Comparison of ENCODE assay signal across 20 cellular contexts in genomic region chr9:131807131-131807990, GRCh38.
DNase-seq lines count a peak whose midpoint lies in the region; ATAC-seq and TF ChIP-seq lines count a peak whose summit lies in the region.
"Had no signal": no experiment of that assay in that cellular context is flagged by ENCODE, and none has a peak within 500 bp of the region (broad histone marks: within the 10 kb centered on the region; RNA-seq: fewer than 3 reads in every experiment).

No MANE protein-coding gene starts in this region.

- H3K4me3 Mint-ChIP-seq in GM23338: peak overlapping the region; percentile 79
- H3K4me3 Mint-ChIP-seq in endothelial cell (ENCODE audit: unreplicated experiment): no peak overlapping the region
- H3K4me3 Mint-ChIP-seq in osteocyte (ENCODE audit: unreplicated experiment): no peak overlapping the region
- H3K4me3 Mint-ChIP-seq: activated CD4-positive, alpha-beta memory T cell treated with anti-CD3 and anti-CD28 coated beads, Interleukin-2, amount 10 ng/mL, durations not matched to agents 7 days and 5 days; activated naive CD4-positive, alpha-beta T cell treated with anti-CD3 and anti-CD28 coated beads, Interleukin-2, amount 50 U/mL, for 24 hours; stimulated activated naive CD8-positive, alpha-beta T cell treated with anti-CD3 and anti-CD28 coated beads, Interleukin-15, amount 100 ng/mL, for 72 hours had no signal

- peak overlapping the region; percentile 39 for H3K9ac ChIP-seq in neural cell (ENCODE audit: low read length)

- H3K4me1 Mint-ChIP-seq in GM23338 (peaks cover 54% of the 10 kb centered on the region), endothelial cell (ENCODE audit: unreplicated experiment) (peaks cover 6% of the 10 kb centered on the region), osteocyte (ENCODE audit: unreplicated experiment) (no peaks in the 10 kb centered on the region)
- H3K4me1 Mint-ChIP-seq: activated CD4-positive, alpha-beta memory T cell treated with anti-CD3 and anti-CD28 coated beads, Interleukin-2, amount 10 ng/mL, durations not matched to agents 7 days and 5 days; activated naive CD4-positive, alpha-beta T cell treated with anti-CD3 and anti-CD28 coated beads, Interleukin-2, amount 50 U/mL, for 24 hours; stimulated activated naive CD8-positive, alpha-beta T cell treated with anti-CD3 and anti-CD28 coated beads, Interleukin-15, amount 100 ng/mL, for 72 hours had no signal

- H3K27ac ChIP-seq in GM23338 (ENCODE audit: low read depth) (no peak overlapping the region; the same call in 1 of the 2 replicates), neural cell (ENCODE audit: low read length) (no peak overlapping the region)
- H3K27ac ChIP-seq: VCaP had no signal

- no peak for TF ChIP-seq CTCF in GM23338 (conservative IDR thresholded peaks at IDR 0.05; ENCODE audit: low read depth in 2 of 2)
- no peak for TF ChIP-seq CTCF in endothelial cell (IDR thresholded peaks at IDR 0.05; ENCODE audit: unreplicated experiment)
- TF ChIP-seq CTCF in neural cell (IDR thresholded peaks at IDR 0.05; ENCODE audit: poor library complexity, severe bottlenecking): no peak
- TF ChIP-seq CTCF in osteocyte (IDR thresholded peaks at IDR 0.05): no peak

- DNase-seq in GM23338 (ENCODE audit: low spot score) (peak; percentile 88), NCI-H146 treated with DMSO at 0.1 percent for 48 hours (lab: John Stamatoyannopoulos, UW; ENCODE audit: unreplicated experiment) (peak; percentile 58), endothelial cell (ENCODE audit: low spot score) (peak; percentile 18), osteocyte (ENCODE audit: extremely low spot score, unreplicated experiment) (no peak)
- DNase-seq: activated CD4-positive, alpha-beta memory T cell treated with anti-CD3 and anti-CD28 coated beads, Interleukin-2, amount 10 ng/mL, durations not matched to agents 7 days and 5 days; activated T-cell treated with anti-CD3 and anti-CD28 coated beads, Interleukin-2, amount 50 U/mL, for 1 hour; cortex of kidney; foreskin fibroblast; GDM1; hypothalamus; NCI-H2227 treated with DMSO at 0.1 percent for 48 hours; stimulated activated naive CD8-positive, alpha-beta T cell treated with anti-CD3 and anti-CD28 coated beads, Interleukin-15, amount 100 ng/mL, for 72 hours; T-helper 1 cell had no signal

- no peak for TF ChIP-seq EP300 in neural cell (conservative IDR thresholded peaks at IDR 0.05; ENCODE audit: poor library complexity, severe bottlenecking)

- peak overlapping the region; percentile 48; the same call in 1 of the 2 replicates for H2AFZ ChIP-seq in GM23338
- no peak overlapping the region for H2AFZ ChIP-seq in neural cell (ENCODE audit: low read depth, low read length)

- no peaks in the 10 kb centered on the region for H3K9me3 Mint-ChIP-seq in GM23338
- H3K9me3 Mint-ChIP-seq in endothelial cell (ENCODE audit: unreplicated experiment): no peaks in the 10 kb centered on the region
- no peaks in the 10 kb centered on the region for H3K9me3 Mint-ChIP-seq in osteocyte (ENCODE audit: unreplicated experiment)
- H3K9me3 Mint-ChIP-seq: activated CD4-positive, alpha-beta memory T cell treated with anti-CD3 and anti-CD28 coated beads, Interleukin-2, amount 10 ng/mL, durations not matched to agents 7 days and 5 days; activated naive CD4-positive, alpha-beta T cell treated with anti-CD3 and anti-CD28 coated beads, Interleukin-2, amount 50 U/mL, for 24 hours; stimulated activated naive CD8-positive, alpha-beta T cell treated with anti-CD3 and anti-CD28 coated beads, Interleukin-15, amount 100 ng/mL, for 72 hours had no signal

- ATAC-seq in GM23338 (peak; percentile 86), HG03045 (IDR thresholded peaks at IDR 0.05; ENCODE audit: unreplicated experiment) (no peak), HG03571 (IDR thresholded peaks at IDR 0.05; ENCODE audit: unreplicated experiment) (no peak)
- ATAC-seq: GM12878; Right ventricle myocardium inferior; stimulated activated naive CD8-positive, alpha-beta T cell treated with anti-CD3 and anti-CD28 coated beads, Interleukin-15, amount 100 ng/mL, for 72 hours had no signal

- H3K27ac Mint-ChIP-seq in GM23338: no peak overlapping the region; the same call in 1 of the 2 replicates
- no peak overlapping the region for H3K27ac Mint-ChIP-seq in endothelial cell (ENCODE audit: unreplicated experiment)
- H3K27ac Mint-ChIP-seq in osteocyte (ENCODE audit: unreplicated experiment): no peak overlapping the region
- H3K27ac Mint-ChIP-seq: activated CD4-positive, alpha-beta memory T cell treated with anti-CD3 and anti-CD28 coated beads, Interleukin-2, amount 10 ng/mL, durations not matched to agents 7 days and 5 days; activated naive CD4-positive, alpha-beta T cell treated with anti-CD3 and anti-CD28 coated beads, Interleukin-2, amount 50 U/mL, for 24 hours; stimulated activated naive CD8-positive, alpha-beta T cell treated with anti-CD3 and anti-CD28 coated beads, Interleukin-15, amount 100 ng/mL, for 72 hours had no signal

- H3K36me3 Mint-ChIP-seq in GM23338 (ENCODE audit: low read depth): no peaks in the 10 kb centered on the region
- no peaks in the 10 kb centered on the region for H3K36me3 Mint-ChIP-seq in endothelial cell (ENCODE audit: low read depth, unreplicated experiment)
- no peaks in the 10 kb centered on the region for H3K36me3 Mint-ChIP-seq in osteocyte (ENCODE audit: unreplicated experiment)
- H3K36me3 Mint-ChIP-seq: activated naive CD4-positive, alpha-beta T cell treated with anti-CD3 and anti-CD28 coated beads, Interleukin-2, amount 50 U/mL, for 24 hours had no signal

- H3K27me3 ChIP-seq in GM23338 (ENCODE audit: insufficient read depth): no peaks in the 10 kb centered on the region
- no peaks in the 10 kb centered on the region for H3K27me3 ChIP-seq in neural cell (ENCODE audit: insufficient read depth, low read depth, low read length)

- H3K27me3 Mint-ChIP-seq in GM23338 (ENCODE audit: insufficient read depth, low read depth, poor library complexity): peaks cover 16% of the 10 kb centered on the region
- peaks cover 2% of the 10 kb centered on the region for H3K27me3 Mint-ChIP-seq in endothelial cell (ENCODE audit: unreplicated experiment)
- peaks cover 55% of the 10 kb centered on the region for H3K27me3 Mint-ChIP-seq in osteocyte (ENCODE audit: unreplicated experiment)

- no peaks in the 10 kb centered on the region for H3K79me2 ChIP-seq in GM23338 (replicated peaks; ENCODE audit: insufficient read depth)
- no peaks in the 10 kb centered on the region for H3K79me2 ChIP-seq in neural cell (replicated peaks; ENCODE audit: insufficient read depth, low read length)

- H3K9me3 ChIP-seq in neural cell (ENCODE audit: low read length): no peaks in the 10 kb centered on the region

- H4K20me1 ChIP-seq in GM23338 (replicated peaks; ENCODE audit: insufficient read depth): no peaks in the 10 kb centered on the region
- no peaks in the 10 kb centered on the region for H4K20me1 ChIP-seq in neural cell (ENCODE audit: insufficient read depth)

- H3K4me2 ChIP-seq in GM23338 (peak overlapping the region; percentile 82), neural cell (ENCODE audit: low read length) (no peak overlapping the region)

- H3K4me3 ChIP-seq in GM23338: peak overlapping the region; percentile 52
- peak overlapping the region; percentile 40 for H3K4me3 ChIP-seq in neural cell (ENCODE audit: low read length)
- H3K4me3 ChIP-seq: GM12878 had no signal

- H3K36me3 ChIP-seq in GM23338 (ENCODE audit: insufficient read depth): no peaks in the 10 kb centered on the region
- no peaks in the 10 kb centered on the region for H3K36me3 ChIP-seq in neural cell (ENCODE audit: insufficient read depth, low read length)

- TF ChIP-seq RAD21 in neural cell (conservative IDR thresholded peaks at IDR 0.05): no peak

- H3K4me1 ChIP-seq in GM23338 (ENCODE audit: insufficient read depth): peaks cover 25% of the 10 kb centered on the region

- no peaks in the 10 kb centered on the region for H3K9me2 ChIP-seq in GM23338 (ENCODE audit: insufficient read depth)
- H3K9me2 ChIP-seq in neural cell (ENCODE audit: insufficient read depth, low read length): no peaks in the 10 kb centered on the region

- H3F3A ChIP-seq in GM23338 (replicated peaks; ENCODE audit: low read depth) (no peaks in the 10 kb centered on the region), neural cell (ENCODE audit: insufficient read depth, low read length, poor library complexity, severe bottlenecking) (no peaks in the 10 kb centered on the region)

TF ChIP-seq in GM23338, 12 proteins besides CTCF, POLR2A, EP300 and RAD21:
- TF ChIP-seq JUNB (IDR thresholded peaks at IDR 0.05; ENCODE audit: unreplicated experiment): no peak
- TF ChIP-seq POLR2AphosphoS5 (IDR thresholded peaks at IDR 0.05; ENCODE audit: low read depth): peak; percentile 45

TF ChIP-seq in neural cell, 6 proteins besides CTCF, POLR2A, EP300 and RAD21:
- no peak for TF ChIP-seq EZH2 (IDR thresholded peaks at IDR 0.05; ENCODE audit: borderline replicate concordance, insufficient read depth, low read length, poor library complexity, severe bottlenecking)
